ENCODE assay signal across 26 cellular contexts in genomic region chr12:58177366-58177765, GRCh38.
"Had no signal": no experiment of that assay in that cellular context is flagged by ENCODE, and none has a peak within 500 bp of the region (broad histone marks: within the 10 kb centered on the region; RNA-seq: fewer than 3 reads in every experiment).

No MANE protein-coding gene starts in this region.

- H3K27me3 ChIP-seq: pancreas, right lobe of liver, sigmoid colon, suprapubic skin, testis, tibial artery, transverse colon, upper lobe of right lung, uterus had no signal

- H3K27ac ChIP-seq: neural progenitor cell, pancreas, prostate gland, right lobe of liver, sigmoid colon, suprapubic skin, testis, tibial artery, transverse colon, upper lobe of right lung, uterus had no signal

- H3K36me3 ChIP-seq: neural progenitor cell, pancreas, prostate gland, right lobe of liver, sigmoid colon, suprapubic skin, tibial artery, transverse colon, upper lobe of right lung, uterus had no signal

- H3K9me3 ChIP-seq: pancreas, prostate gland, right lobe of liver, sigmoid colon, suprapubic skin, testis, tibial artery, transverse colon, upper lobe of right lung, uterus had no signal

- H3K4me1 ChIP-seq: neural progenitor cell, pancreas, prostate gland, right lobe of liver, sigmoid colon, suprapubic skin, upper lobe of right lung, uterus had no signal

- ATAC-seq: naive thymus-derived CD4-positive, alpha-beta T cell; natural killer cell; pancreas; right cardiac atrium; right lobe of liver; stimulated activated memory B cell treated with anti-CD40 and anti-IgM and Interleukin-4, amounts not matched to agents 10 μg/mL and 1 μg/mL and 100 μg/mL, for 72 hours; stimulated activated naive CD8-positive, alpha-beta T cell treated with anti-CD3 and anti-CD28 coated beads, Interleukin-15, amount 100 ng/mL, for 72 hours; stimulated activated naive CD8-positive, alpha-beta T cell treated with anti-CD3 and anti-CD28 coated beads, Interleukin-15, Interleukin-2, amounts not matched to agents 100 U/mL and 50 U/mL, for 24 hours; upper lobe of right lung had no signal

- DNase-seq: naive thymus-derived CD4-positive, alpha-beta T cell; natural killer cell; occipital lobe; pancreas; right cardiac atrium; right lobe of liver; sigmoid colon; small intestine; stimulated activated CD4-positive, alpha-beta T cell treated with anti-CD3 and anti-CD28 coated beads, Interleukin-15, amount 100 ng/mL, for 24 hours; stimulated activated CD4-positive, alpha-beta T cell treated with anti-CD3 and anti-CD28 coated beads, Interleukin-2, amount 100 ng/mL, for 24 hours; stimulated activated CD4-positive, alpha-beta T cell treated with anti-CD3 and anti-CD28 coated beads, Interleukin-4, amount 100 ng/mL, for 1 hour; stimulated activated CD4-positive, alpha-beta T cell treated with anti-CD3 and anti-CD28 coated beads, Interleukin-4, amount 100 ng/mL, for 4 hours; stimulated activated CD8-positive, alpha-beta memory T cell treated with anti-CD3 and anti-CD28 coated beads, Interleukin-4, amount 100 ng/mL, for 48 hours; stimulated activated naive CD4-positive, alpha-beta T cell; stimulated activated naive CD8-positive, alpha-beta T cell treated with anti-CD3 and anti-CD28 coated beads, Interleukin-15, amount 100 ng/mL, for 72 hours; stimulated activated naive CD8-positive, alpha-beta T cell treated with anti-CD3 and anti-CD28 coated beads, Interleukin-15, Interleukin-2, amounts not matched to agents 100 U/mL and 50 U/mL, for 24 hours; substantia nigra; testis; tibial artery; transverse colon; upper lobe of right lung; uterus had no signal

- H3K4me3 ChIP-seq: neural progenitor cell, pancreas, prostate gland, right lobe of liver, sigmoid colon, suprapubic skin, testis, tibial artery, transverse colon, upper lobe of right lung, uterus had no signal
